12 cellular contexts compared by ENCODE assay signal in the genomic region with DNA sequence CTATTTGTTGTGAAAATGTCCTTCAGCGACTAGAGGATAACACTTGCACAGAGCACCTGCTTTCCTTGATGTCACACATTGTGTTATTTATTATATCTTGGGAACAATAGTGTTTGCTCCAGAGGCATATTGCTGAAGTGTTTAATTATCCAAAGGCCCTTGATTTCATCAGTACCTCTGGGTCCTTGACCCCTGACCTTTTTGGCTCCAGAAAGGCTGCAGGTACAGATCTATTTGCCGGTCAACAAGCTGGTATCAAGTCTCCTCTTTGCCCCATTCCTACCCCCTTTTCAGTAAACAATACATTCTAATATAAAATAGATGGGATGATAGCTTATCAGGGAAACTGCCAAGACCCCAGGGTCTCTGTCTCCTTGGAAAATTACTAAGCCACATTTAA.
"Had no signal": no experiment of that assay in that cellular context is flagged by ENCODE, and none has a peak within 500 bp of the region (broad histone marks: within the 10 kb centered on the region; RNA-seq: fewer than 3 reads in every experiment).

No MANE protein-coding gene starts in this region.

- H3K9me3 ChIP-seq: gastroesophageal sphincter, left lung, testis had no signal

- H3K27me3 ChIP-seq: gastroesophageal sphincter, left lung, testis had no signal

- DNase-seq: activated CD4-positive, alpha-beta memory T cell treated with anti-CD3 and anti-CD28 coated beads, Interleukin-2, amount 10 ng/mL, durations not matched to agents 7 days and 5 days; activated CD8-positive, alpha-beta memory T cell treated with anti-CD3 and anti-CD28 coated beads, Interleukin-2, amount 50 U/mL, for 4 hours; activated naive CD8-positive, alpha-beta T cell treated with anti-CD3 and anti-CD28 coated beads, Interleukin-2, amount 10 ng/mL, durations not matched to agents 7 days and 5 days; activated T-cell treated with anti-CD3 and anti-CD28 coated beads, Interleukin-2, amount 50 U/mL, for 72 hours; anterior cingulate cortex; dermis blood vessel endothelial cell; left lung; mesenchymal stem cell; stimulated activated CD4-positive, alpha-beta T cell treated with anti-CD3 and anti-CD28 coated beads, Interleukin-12 subunit alpha, Interleukin-12 subunit beta, amount 100 ng/mL, for 4 hours; stimulated activated CD4-positive, alpha-beta T cell treated with anti-CD3 and anti-CD28 coated beads, Interleukin-4, amount 100 ng/mL, for 24 hours; testis had no signal

- H3K36me3 ChIP-seq: gastroesophageal sphincter, left lung had no signal

- H3K4me3 ChIP-seq: gastroesophageal sphincter, left lung, testis had no signal

- H3K27ac ChIP-seq: gastroesophageal sphincter, left lung, testis had no signal

- ATAC-seq: activated T-cell treated with anti-CD3 and anti-CD28 coated beads, Interleukin-2, amount 50 U/mL, for 72 hours; gastroesophageal sphincter; left lung had no signal

- H3K4me1 ChIP-seq: gastroesophageal sphincter, left lung, testis had no signal
